Comparison of ENCODE assay signal across 15 cellular contexts in the genomic region with DNA sequence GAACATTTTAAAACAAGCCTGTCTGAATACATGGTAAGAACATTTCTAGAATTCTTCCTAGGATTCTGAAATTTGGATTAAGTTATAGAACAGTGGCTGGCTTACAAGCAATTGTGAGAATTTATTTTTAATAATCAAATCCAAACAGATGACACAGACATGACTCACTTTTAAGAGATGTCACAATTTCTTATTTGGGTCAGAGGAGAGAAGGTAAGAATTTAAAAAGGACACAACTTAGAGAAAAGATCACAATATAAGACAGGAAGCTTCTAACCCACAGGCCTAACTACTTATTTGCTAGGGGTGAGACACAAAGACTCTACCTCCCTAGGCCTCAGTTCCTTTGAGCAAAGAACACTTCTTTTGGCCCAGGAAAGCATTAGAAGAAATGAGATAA. TPM values are rescaled to one million over a fixed set of nuclear protein-coding genes. Genes with fewer than 3 reads are reported as not detected.
A peak's percentile ranks its signal among the peaks of the same experiment; 100 is the strongest.
DNase-seq lines count a peak whose midpoint lies in the region; ATAC-seq, FAIRE-seq and TF ChIP-seq lines count a peak whose summit lies in the region.
"Had no signal": no experiment of that assay in that cellular context is flagged by ENCODE, and none has a peak within 500 bp of the region (broad histone marks: within the 10 kb centered on the region; RNA-seq: fewer than 3 reads in every experiment).

No MANE protein-coding gene starts in this region.

- peaks cover 12% of the 10 kb centered on the region for H3K4me1 Mint-ChIP-seq in activated naive CD8-positive, alpha-beta T cell treated with anti-CD3 and anti-CD28 coated beads, Interleukin-2, amount 50 U/mL, for 24 hours
- H3K4me1 Mint-ChIP-seq: mesothelial cell of epicardium had no signal

- H3K27me3 Mint-ChIP-seq in activated naive CD8-positive, alpha-beta T cell treated with anti-CD3 and anti-CD28 coated beads, Interleukin-2, amount 50 U/mL, for 24 hours = no peaks in the 10 kb centered on the region

- H3K9me3 Mint-ChIP-seq in activated naive CD8-positive, alpha-beta T cell treated with anti-CD3 and anti-CD28 coated beads, Interleukin-2, amount 50 U/mL, for 24 hours = no peaks in the 10 kb centered on the region
- H3K9me3 Mint-ChIP-seq: mesothelial cell of epicardium had no signal

- H3K27me3 ChIP-seq in AG04450 (ENCODE audit: control insufficient read depth, insufficient read depth, low read length) (no peaks in the 10 kb centered on the region), heart left ventricle (no peaks in the 10 kb centered on the region)
- H3K27me3 ChIP-seq: tibial nerve had no signal

- H3K27ac Mint-ChIP-seq in activated naive CD8-positive, alpha-beta T cell treated with anti-CD3 and anti-CD28 coated beads, Interleukin-2, amount 50 U/mL, for 24 hours = peak overlapping the region; percentile 53
- H3K27ac Mint-ChIP-seq: mesothelial cell of epicardium had no signal

- H3K9me3 ChIP-seq in AG04450 (ENCODE audit: control insufficient read depth, insufficient read depth, low read length) (no peaks in the 10 kb centered on the region), heart left ventricle (no peaks in the 10 kb centered on the region)
- H3K9me3 ChIP-seq: tibial nerve had no signal

- no peak overlapping the region for H3K4me3 Mint-ChIP-seq in activated naive CD8-positive, alpha-beta T cell treated with anti-CD3 and anti-CD28 coated beads, Interleukin-2, amount 50 U/mL, for 24 hours
- H3K4me3 Mint-ChIP-seq: mesothelial cell of epicardium had no signal

- intact Hi-C loops in heart left ventricle (cut with DNase I) = no loop called here

- TF ChIP-seq POLR2A in heart left ventricle (IDR thresholded peaks at IDR 0.05) = no peak

- ATAC-seq in activated naive CD8-positive, alpha-beta T cell treated with anti-CD3 and anti-CD28 coated beads, Interleukin-2, amount 50 U/mL, for 24 hours = peak; percentile 40
- no peak for ATAC-seq in heart left ventricle

- TF ChIP-seq CTCF in AG04450 (IDR thresholded peaks at IDR 0.05; ENCODE audit: low read depth, low read length) (no peak), fibroblast of the aortic adventitia (IDR thresholded peaks at IDR 0.05; ENCODE audit: insufficient read depth, low read length) (no peak), heart left ventricle (IDR thresholded peaks at IDR 0.05) (no peak)

- no peaks in the 10 kb centered on the region for H3K4me1 ChIP-seq in heart left ventricle
- H3K4me1 ChIP-seq: tibial nerve had no signal

- H3K4me3 ChIP-seq in AG04450 (ENCODE audit: low read depth, low read length) (no peak overlapping the region), fibroblast of the aortic adventitia (ENCODE audit: low read depth, low read length) (no peak overlapping the region), heart left ventricle (no peak overlapping the region)
- H3K4me3 ChIP-seq: tibial nerve had no signal

- CTCF ChIA-PET in AG04450 (lab: Charles Lee) = interaction anchor here (0.6 kb wide), 1 partner anchor 128 kb away, joined by 3 read pairs; no protein-coding TSS in a partner anchor

- H3K36me3 Mint-ChIP-seq in activated naive CD8-positive, alpha-beta T cell treated with anti-CD3 and anti-CD28 coated beads, Interleukin-2, amount 50 U/mL, for 24 hours (ENCODE audit: low read depth) = peaks cover 38% of the 10 kb centered on the region

- POLR2A ChIA-PET in AG04450 (lab: Yijun Ruan, JAX) = interaction anchor here (0.7 kb wide), 1 partner anchor 379 kb away, joined by 4 read pairs; no protein-coding TSS in a partner anchor

- no peak for FAIRE-seq in urothelium cell line (lab: Jason Lieb, UNC)

- H3K27ac ChIP-seq in AG04450 (ENCODE audit: low read depth, low read length) (peak overlapping the region; percentile 34), heart left ventricle (peak overlapping the region in 1 of 12 donors; percentile 4)
- H3K27ac ChIP-seq: tibial nerve had no signal

- no peak for DNase-seq in AG04450 (ENCODE audit: low read depth, low spot score)
- DNase-seq in HCEC 1CT = peak; percentile 74
- DNase-seq in activated naive CD8-positive, alpha-beta T cell treated with anti-CD3 and anti-CD28 coated beads, Interleukin-2, amount 50 U/mL, for 24 hours = no peak
- DNase-seq in fibroblast of the aortic adventitia (ENCODE audit: low read depth) = peak; percentile 55
- no peak for DNase-seq in urothelium cell line (ENCODE audit: low spot score)
- no peak for DNase-seq in stimulated activated CD4-positive, alpha-beta T cell treated with anti-CD3 and anti-CD28 coated beads, Interleukin-15, amount 100 ng/mL, for 24 hours
- no peak for DNase-seq in cerebellar cortex (ENCODE audit: low spot score)
- DNase-seq in heart left ventricle = no peak
- DNase-seq: activated CD8-positive, alpha-beta memory T cell treated with anti-CD3 and anti-CD28 coated beads, Interleukin-2, amount 50 U/mL, for 48 hours; cortex of kidney; NCI-H1436 treated with DMSO at 0.1 percent for 48 hours; NK-92 treated with Interleukin-12 subunit alpha and Interleukin-12 subunit beta, amount 100 ng/mL, for 24 hours; retina had no signal

- H3K36me3 ChIP-seq in heart left ventricle = peaks cover 3 to 100% (median 96%) of the 10 kb centered on the region in 9 donors

RNA-seq across cellular contexts. Expression of a gene that starts 32.7 kb away (rescaled TPM):
- 15.3 and 18.3 TPM in 2 replicates for polyA plus RNA-seq in AG04450 (2011; rRNA removed)
- polyA minus RNA-seq in AG04450 (2011; rRNA and poly(A)+ RNA removed) = 74.1 and 76.2 TPM in 2 replicates
- 39.4 and 41.4 TPM in 2 replicates for total RNA-seq in fibroblast of the aortic adventitia (ENCODE audit: low replicate concordance)
- 10 to 100 TPM; 27.4 to 47.6 (median 37.8) TPM for total RNA-seq in heart left ventricle
- polyA plus RNA-seq in heart left ventricle = 10 to 100 TPM; 15.7 to 19.2 TPM

RNA-seq across cellular contexts. Expression of a gene that starts 32.8 kb away (rescaled TPM):
- polyA plus RNA-seq in AG04450 (2011; rRNA removed) (15.6 and 22.0 TPM in 2 replicates), heart left ventricle (10 to 100 TPM in 1 of 2 donors, 1 to 10 TPM in 1; 6.9 to 11.1 TPM)
- 14.9 and 15.6 TPM in 2 replicates for polyA minus RNA-seq in AG04450 (2011; rRNA and poly(A)+ RNA removed)
- total RNA-seq in fibroblast of the aortic adventitia (ENCODE audit: low replicate concordance) (29.6 and 57.9 TPM in 2 replicates), heart left ventricle (10 to 100 TPM in 5 of 9 donors, 1 to 10 TPM in 4; 5.7 to 23.2 (median 11.0) TPM)

Comparison
In these comparisons a context has a peak if more than half of its experiments do, and no peak if none do; other contexts are left out.
1. DNase-seq: peak in HCEC 1CT (single experiment) and fibroblast of the aortic adventitia (single experiment); none in AG04450 (single experiment), activated naive CD8-positive, alpha-beta T cell treated with anti-CD3 and anti-CD28 coated beads, Interleukin-2, amount 50 U/mL, for 24 hours (single experiment), urothelium cell line (single experiment), stimulated activated CD4-positive, alpha-beta T cell treated with anti-CD3 and anti-CD28 coated beads, Interleukin-15, amount 100 ng/mL, for 24 hours (single experiment), cerebellar cortex (single experiment) and heart left ventricle (0 of 5).